Comparison of ENCODE assay signal across 8 cellular contexts in genomic region chr14:100297320-100298300, GRCh38. TPM values are rescaled to one million over a fixed set of nuclear protein-coding genes. Genes with fewer than 3 reads are reported as not detected.
DNase-seq lines count a peak whose midpoint lies in the region; ATAC-seq and TF ChIP-seq lines count a peak whose summit lies in the region.

No MANE protein-coding gene starts in this region.

- no peaks in the 10 kb centered on the region for H3K27me3 Mint-ChIP-seq in CD8-positive, alpha-beta memory T cell
- H3K27me3 Mint-ChIP-seq in activated naive CD4-positive, alpha-beta T cell treated with anti-CD3 and anti-CD28 coated beads for 36 hours (ENCODE audit: low read depth) = no peaks in the 10 kb centered on the region
- H3K27me3 Mint-ChIP-seq in Caco-2 (ENCODE audit: insufficient read depth, unreplicated experiment) = no peaks in the 10 kb centered on the region

- H3K27ac Mint-ChIP-seq in CD8-positive, alpha-beta memory T cell = peak overlapping the region in 1 of 8 donors; percentile 66
- H3K27ac Mint-ChIP-seq in activated naive CD4-positive, alpha-beta T cell treated with anti-CD3 and anti-CD28 coated beads for 36 hours = no peak overlapping the region
- no peak overlapping the region for H3K27ac Mint-ChIP-seq in Caco-2 (ENCODE audit: unreplicated experiment)

- no peaks in the 10 kb centered on the region for H3K9me3 ChIP-seq in CD8-positive, alpha-beta memory T cell (ENCODE audit: low read length)
- H3K9me3 ChIP-seq in Caco-2 (no peaks in the 10 kb centered on the region), A673 (ENCODE audit: low read depth, low read length, poor library complexity, severe bottlenecking) (no peaks in the 10 kb centered on the region)

- H3K4me1 Mint-ChIP-seq in CD8-positive, alpha-beta memory T cell = peaks cover 0 to 4% (median 3%) of the 10 kb centered on the region in 3 donors
- peaks cover 2% of the 10 kb centered on the region for H3K4me1 Mint-ChIP-seq in activated naive CD4-positive, alpha-beta T cell treated with anti-CD3 and anti-CD28 coated beads for 36 hours (ENCODE audit: low read depth)
- peaks cover 5% of the 10 kb centered on the region for H3K4me1 Mint-ChIP-seq in Caco-2 (ENCODE audit: low read depth, unreplicated experiment)

- no peaks in the 10 kb centered on the region for H3K36me3 ChIP-seq in CD8-positive, alpha-beta memory T cell (ENCODE audit: insufficient read depth, low read length)
- no peaks in the 10 kb centered on the region; the same call in 1 of the 2 replicates for H3K36me3 ChIP-seq in Caco-2 (ENCODE audit: control insufficient read depth, insufficient read depth, low read length)
- H3K36me3 ChIP-seq in A673 (ENCODE audit: insufficient read depth, low read length, poor library complexity, severe bottlenecking) = peaks cover 3% of the 10 kb centered on the region

- BruUV-seq in Caco-2 (replicated peaks; lab: Mats Ljungman, UMichigan) (no TSS peak), A673 (replicated peaks; lab: Mats Ljungman, UMichigan) (no TSS peak)

- H3K27me3 ChIP-seq in CD8-positive, alpha-beta memory T cell (ENCODE audit: insufficient read depth, low read length, poor library complexity, severe bottlenecking) = no peaks in the 10 kb centered on the region
- no peaks in the 10 kb centered on the region for H3K27me3 ChIP-seq in Caco-2 (replicated peaks; ENCODE audit: control insufficient read depth, insufficient read depth, low read length)
- no peaks in the 10 kb centered on the region for H3K27me3 ChIP-seq in A673 (replicated peaks; ENCODE audit: insufficient read depth, low read depth, low read length, poor library complexity)

- POLR2A ChIA-PET in CD8-positive, alpha-beta memory T cell (lab: Charles Lee) = no interaction called here
- POLR2A ChIA-PET in Caco-2 (lab: Charles Lee) (no interaction called here), A673 (lab: Charles Lee; ENCODE audit: low non-redundant PET) (no interaction called here)

- no peaks in the 10 kb centered on the region for H3K4me1 ChIP-seq in CD8-positive, alpha-beta memory T cell (ENCODE audit: insufficient read depth, low read length)
- H3K4me1 ChIP-seq in Caco-2 (no peaks in the 10 kb centered on the region), A673 (ENCODE audit: insufficient read depth, low read length, poor library complexity, severe bottlenecking) (no peaks in the 10 kb centered on the region)

- TF ChIP-seq CTCF in choroid plexus epithelial cell (conservative IDR thresholded peaks at IDR 0.05; ENCODE audit: low read depth, low read length) = no peak
- no peak for TF ChIP-seq CTCF in Caco-2 (IDR thresholded peaks at IDR 0.05; ENCODE audit: insufficient read depth in 1 of 2, low read depth in 1 of 2, low read length in 1 of 2, severe bottlenecking in 1 of 2, unreplicated experiment in 1 of 2)
- TF ChIP-seq CTCF in A673 (conservative IDR thresholded peaks at IDR 0.05; ENCODE audit: low read depth, low read length) = no peak

- DNase-seq in CD8-positive, alpha-beta memory T cell = peak in 1 of 5 donors; percentile 33
- DNase-seq in choroid plexus epithelial cell (ENCODE audit: low read depth) (peak; percentile 89), midbrain (lab: John Stamatoyannopoulos, UW) (peak; percentile 79), Caco-2 (no peak), A673 (ENCODE audit: low spot score) (no peak)
- DNase-seq in activated naive CD4-positive, alpha-beta T cell treated with anti-CD3 and anti-CD28 coated beads for 36 hours = no peak

- ATAC-seq in GM21381 (IDR thresholded peaks at IDR 0.05; ENCODE audit: unreplicated experiment) (peak; percentile 83), HG03575 (IDR thresholded peaks at IDR 0.05; ENCODE audit: extremely low read depth, insufficient number of reproducible peaks, low FRiP score, unreplicated experiment) (peak; percentile 40)

- intact Hi-C loops in activated naive CD4-positive, alpha-beta T cell treated with anti-CD3 and anti-CD28 coated beads for 36 hours (cut with micrococcal nuclease) = no loop called here
- intact Hi-C loops in Caco-2 (cut with micrococcal nuclease; ENCODE audit: unreplicated experiment) (no loop called here), A673 (cut with micrococcal nuclease; ENCODE audit: unreplicated experiment) (no loop called here)

- no peak overlapping the region for H3K4me3 ChIP-seq in CD8-positive, alpha-beta memory T cell (ENCODE audit: low read length)
- H3K4me3 ChIP-seq in choroid plexus epithelial cell (ENCODE audit: low read depth, low read length) (no peak overlapping the region), Caco-2 (ENCODE audit: low read depth, low read length) (no peak overlapping the region), A673 (ENCODE audit: low read depth, low read length, poor library complexity, severe bottlenecking) (no peak overlapping the region)

- CTCF ChIA-PET in CD8-positive, alpha-beta memory T cell (lab: Charles Lee) = interaction anchor here (1.2 to 1.6 kb wide), 3 partner anchors 10 to 23 kb away, joined by 3 to 11 read pairs (median 5); no protein-coding TSS in a partner anchor
- CTCF ChIA-PET in activated naive CD4-positive, alpha-beta T cell treated with anti-CD3 and anti-CD28 coated beads for 36 hours (lab: Charles Lee) = interaction anchor here (5.1 kb wide), 1 partner anchor 12 kb away, joined by 24 read pairs; no protein-coding TSS in a partner anchor
- CTCF ChIA-PET in Caco-2 (lab: Charles Lee) = no interaction called here
- CTCF ChIA-PET in A673 (lab: Charles Lee) = no interaction called here

- peaks cover 0 to 2% (median 0%) of the 10 kb centered on the region in 3 donors for H3K36me3 Mint-ChIP-seq in CD8-positive, alpha-beta memory T cell
- H3K36me3 Mint-ChIP-seq in activated naive CD4-positive, alpha-beta T cell treated with anti-CD3 and anti-CD28 coated beads for 36 hours (ENCODE audit: low read depth) = no peaks in the 10 kb centered on the region
- peaks cover 21% of the 10 kb centered on the region for H3K36me3 Mint-ChIP-seq in Caco-2 (ENCODE audit: insufficient read depth, unreplicated experiment)

- no peaks in the 10 kb centered on the region for H3K9me3 Mint-ChIP-seq in CD8-positive, alpha-beta memory T cell
- H3K9me3 Mint-ChIP-seq in activated naive CD4-positive, alpha-beta T cell treated with anti-CD3 and anti-CD28 coated beads for 36 hours = no peaks in the 10 kb centered on the region
- no peaks in the 10 kb centered on the region for H3K9me3 Mint-ChIP-seq in Caco-2 (ENCODE audit: unreplicated experiment)

- H3K4me3 Mint-ChIP-seq in CD8-positive, alpha-beta memory T cell = no peak overlapping the region
- H3K4me3 Mint-ChIP-seq in activated naive CD4-positive, alpha-beta T cell treated with anti-CD3 and anti-CD28 coated beads for 36 hours = no peak overlapping the region
- no peak overlapping the region for H3K4me3 Mint-ChIP-seq in Caco-2 (ENCODE audit: unreplicated experiment)

- peak overlapping the region; percentile 24 for H3K27ac ChIP-seq in CD8-positive, alpha-beta memory T cell (ENCODE audit: low read depth, low read length)
- no peak overlapping the region for H3K27ac ChIP-seq in A673 (ENCODE audit: low read depth, low read length, poor library complexity, severe bottlenecking)

RNA-seq across cellular contexts. Expression of gene SLC25A29, which starts 8.6 kb away (rescaled TPM):
- total RNA-seq in CD8-positive, alpha-beta memory T cell = 10 to 100 TPM; 10.4 to 10.5 TPM
- polyA plus RNA-seq in CD8-positive, alpha-beta memory T cell = 7.0 TPM
- 1 to 10 TPM; 8.9 to 9.8 TPM for total RNA-seq in activated naive CD4-positive, alpha-beta T cell treated with anti-CD3 and anti-CD28 coated beads for 36 hours
- 28.5 and 29.9 TPM in 2 replicates for total RNA-seq in Caco-2 (2022)
- total RNA-seq in A673 (2021) = 49.3 and 70.1 TPM in 2 replicates

RNA-seq across cellular contexts. Expression of gene SLC25A47, which starts 25.5 kb away (rescaled TPM):
- not detected for total RNA-seq in CD8-positive, alpha-beta memory T cell
- polyA plus RNA-seq in CD8-positive, alpha-beta memory T cell = not detected
- total RNA-seq in activated naive CD4-positive, alpha-beta T cell treated with anti-CD3 and anti-CD28 coated beads for 36 hours = not detected
- not detected in 2 replicates for total RNA-seq in Caco-2 (2022)
- total RNA-seq in A673 (2021) = not detected in 2 replicates

RNA-seq across cellular contexts. Expression of gene YY1, which starts 58.7 kb away (rescaled TPM):
- total RNA-seq in CD8-positive, alpha-beta memory T cell = 100 to 1,000 TPM; 109 to 116 TPM
- polyA plus RNA-seq in CD8-positive, alpha-beta memory T cell = 24.2 TPM
- total RNA-seq in activated naive CD4-positive, alpha-beta T cell treated with anti-CD3 and anti-CD28 coated beads for 36 hours = 10 to 100 TPM; 82.4 to 85.0 TPM
- total RNA-seq in Caco-2 (2022) (91.0 and 94.1 TPM in 2 replicates), A673 (2021) (89.3 and 97.0 TPM in 2 replicates)

Comparison
In these comparisons a context has a peak if more than half of its experiments do, and no peak if none do; other contexts are left out.
1. DNase-seq: peak in choroid plexus epithelial cell (single experiment) and midbrain (single experiment); none in activated naive CD4-positive, alpha-beta T cell treated with anti-CD3 and anti-CD28 coated beads for 36 hours (single experiment), Caco-2 (0 of 2) and A673 (single experiment).
2. CTCF ChIA-PET loops: an anchor here in CD8-positive, alpha-beta memory T cell (1.2 to 1.6 kb wide) and activated naive CD4-positive, alpha-beta T cell treated with anti-CD3 and anti-CD28 coated beads for 36 hours (5.1 kb wide); none called in Caco-2 and A673.